Comparison of ENCODE assay signal across 19 cellular contexts in the genomic region with DNA sequence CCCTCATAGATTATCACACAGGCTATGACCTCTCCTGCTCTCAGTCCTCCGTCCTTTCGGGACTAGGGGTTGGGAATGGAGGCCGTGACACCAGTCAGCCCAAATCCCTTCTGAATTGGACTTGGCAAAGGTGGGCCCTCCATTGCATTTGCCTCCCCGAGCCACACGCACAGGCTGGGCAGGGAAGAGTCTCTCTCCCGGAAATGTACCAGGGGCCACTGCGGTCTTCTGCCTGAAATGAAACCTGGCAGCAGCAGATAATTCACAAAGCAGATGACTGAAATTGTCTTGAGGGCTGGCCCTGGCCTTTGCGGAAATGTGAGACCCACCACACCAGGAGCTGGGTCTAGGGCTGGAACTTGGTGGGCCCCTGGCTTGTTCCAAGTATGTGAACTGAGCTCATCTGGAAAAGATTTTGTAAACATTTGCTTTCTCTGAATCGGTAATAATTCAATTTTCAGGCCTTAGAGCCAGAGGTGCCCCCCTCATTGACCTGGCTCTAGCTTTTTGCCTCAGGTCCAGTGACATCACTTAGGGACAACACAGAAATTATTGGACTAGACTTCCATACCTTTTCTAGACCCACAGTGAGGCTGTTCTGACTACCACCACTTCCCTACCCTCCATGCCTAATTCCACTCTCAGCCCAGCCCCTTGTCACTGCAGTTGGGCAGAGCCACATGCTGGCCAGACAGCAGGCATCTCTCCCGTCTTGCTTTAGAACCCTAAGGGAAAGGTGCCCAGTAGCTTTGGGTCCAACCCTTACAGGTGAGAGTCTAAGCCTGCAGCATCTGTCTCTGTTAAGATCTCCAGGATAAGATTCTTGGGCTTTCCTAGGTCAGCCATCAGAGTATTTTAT.
DNase-seq lines count a peak whose midpoint lies in the region; ATAC-seq and TF ChIP-seq lines count a peak whose summit lies in the region.
"Had no signal": no experiment of that assay in that cellular context is flagged by ENCODE, and none has a peak within 500 bp of the region (broad histone marks: within the 10 kb centered on the region; RNA-seq: fewer than 3 reads in every experiment).

No MANE protein-coding gene starts in this region.

- no peak for DNase-seq in activated naive CD4-positive, alpha-beta T cell treated with anti-CD3 and anti-CD28 coated beads for 36 hours
- DNase-seq in activated naive CD4-positive, alpha-beta T cell (lab: John Stamatoyannopoulos, UW), result no peak
- DNase-seq in ecto neural progenitor cell (ENCODE audit: low spot score) (peak; percentile 38), spleen (peak; percentile 47), HuH-7.5 (ENCODE audit: low spot score) (no peak)
- DNase-seq: ACHN; effector CD8-positive, alpha-beta T cell; left ventricle myocardium inferior; NCI-H1417; stimulated activated naive B cell treated with anti-CD40 and anti-IgM and Interleukin-4, amounts not matched to agents 10 μg/mL and 1 μg/mL and 100 μg/mL, for 72 hours had no signal

- H3K4me3 Mint-ChIP-seq in activated naive CD4-positive, alpha-beta T cell treated with anti-CD3 and anti-CD28 coated beads for 36 hours, result no peak overlapping the region
- H3K4me3 Mint-ChIP-seq: neural crest cell; stimulated activated naive B cell treated with anti-CD40 and anti-IgM and Interleukin-4, amounts not matched to agents 10 μg/mL and 1 μg/mL and 100 μg/mL, for 72 hours had no signal

- ATAC-seq in SK-N-SH treated with all-trans-retinoic acid at 6 μM for 48 hours (no peak), GM19324 (IDR thresholded peaks at IDR 0.05; ENCODE audit: low FRiP score, unreplicated experiment) (no peak), GM19351 (IDR thresholded peaks at IDR 0.05; ENCODE audit: unreplicated experiment) (no peak)
- ATAC-seq: sciatic nerve; stimulated activated naive B cell treated with anti-CD40 and anti-IgM and Interleukin-4, amounts not matched to agents 10 μg/mL and 1 μg/mL and 100 μg/mL, for 72 hours had no signal

- H3K4me3 ChIP-seq in spleen, result no peak overlapping the region
- H3K4me3 ChIP-seq: HAP-1, left ventricle myocardium inferior, SJSA1 had no signal

- H3K27me3 ChIP-seq in spleen (replicated peaks in 1 of 7), result no peaks in the 10 kb centered on the region
- H3K27me3 ChIP-seq: SJSA1 had no signal

- H3K27ac Mint-ChIP-seq in activated naive CD4-positive, alpha-beta T cell treated with anti-CD3 and anti-CD28 coated beads for 36 hours, result peak overlapping the region; percentile 83

- H3K9me3 Mint-ChIP-seq in activated naive CD4-positive, alpha-beta T cell treated with anti-CD3 and anti-CD28 coated beads for 36 hours, result no peaks in the 10 kb centered on the region
- H3K9me3 Mint-ChIP-seq: neural crest cell; stimulated activated naive B cell treated with anti-CD40 and anti-IgM and Interleukin-4, amounts not matched to agents 10 μg/mL and 1 μg/mL and 100 μg/mL, for 72 hours had no signal

- H3K27ac ChIP-seq in spleen, result no peak overlapping the region
- H3K27ac ChIP-seq: HL-60, KMS-11, left ventricle myocardium inferior, SJSA1 had no signal

- peaks cover 0 to 5% (median 2%) of the 10 kb centered on the region in 6 donors for H3K36me3 ChIP-seq in spleen
- H3K36me3 ChIP-seq: HAP-1, left ventricle myocardium inferior, SJSA1 had no signal

- TF ChIP-seq POLR2A in spleen (IDR thresholded peaks at IDR 0.05), result no peak

- WGBS in spleen, 5 donors, result 83 to 94% (median 88%) methylated on average over 10 of the region's 10 CpGs

- H3K4me1 ChIP-seq in spleen, result peaks cover 4 to 47% (median 21%) of the 10 kb centered on the region in 6 donors

- H3K9me3 ChIP-seq in spleen, result no peaks in the 10 kb centered on the region
- H3K9me3 ChIP-seq: HAP-1, left ventricle myocardium inferior, SJSA1 had no signal

- intact Hi-C loops in activated naive CD4-positive, alpha-beta T cell treated with anti-CD3 and anti-CD28 coated beads for 36 hours (cut with micrococcal nuclease), result loop anchor here (1.0 to 10.0 kb wide), 7 partner anchors 24 to 413 kb away; a partner anchor contains a TSS
- intact Hi-C loops in spleen (cut with DNase I; ENCODE audit: low total_unique reads), result loop anchor here (5.0 kb wide), 2 partner anchors 73 to 428 kb away; no protein-coding TSS in a partner anchor

- CTCF ChIA-PET in activated naive CD4-positive, alpha-beta T cell treated with anti-CD3 and anti-CD28 coated beads for 36 hours (lab: Charles Lee), result interaction anchor here (1.1 to 4.0 kb wide), 4 partner anchors 9 to 426 kb away, joined by 4 to 58 read pairs (median 35); no protein-coding TSS in a partner anchor

- H3K27me3 Mint-ChIP-seq in activated naive CD4-positive, alpha-beta T cell treated with anti-CD3 and anti-CD28 coated beads for 36 hours (ENCODE audit: low read depth), result no peaks in the 10 kb centered on the region
- H3K27me3 Mint-ChIP-seq: stimulated activated naive B cell treated with anti-CD40 and anti-IgM and Interleukin-4, amounts not matched to agents 10 μg/mL and 1 μg/mL and 100 μg/mL, for 72 hours had no signal

- peaks cover 35% of the 10 kb centered on the region for H3K4me1 Mint-ChIP-seq in activated naive CD4-positive, alpha-beta T cell treated with anti-CD3 and anti-CD28 coated beads for 36 hours (ENCODE audit: low read depth)

- no peaks in the 10 kb centered on the region for H3K36me3 Mint-ChIP-seq in activated naive CD4-positive, alpha-beta T cell treated with anti-CD3 and anti-CD28 coated beads for 36 hours (ENCODE audit: low read depth)

- TF ChIP-seq CTCF in spleen (IDR thresholded peaks at IDR 0.05 in 8 of 11, conservative IDR thresholded peaks at IDR 0.05 in 3 of 11), result no peak

TF ChIP-seq in SK-N-SH treated with all-trans-retinoic acid at 6 μM for 48 hours, 23 proteins besides CTCF, POLR2A, EP300 and RAD21:
- TF ChIP-seq, protein P1, sequence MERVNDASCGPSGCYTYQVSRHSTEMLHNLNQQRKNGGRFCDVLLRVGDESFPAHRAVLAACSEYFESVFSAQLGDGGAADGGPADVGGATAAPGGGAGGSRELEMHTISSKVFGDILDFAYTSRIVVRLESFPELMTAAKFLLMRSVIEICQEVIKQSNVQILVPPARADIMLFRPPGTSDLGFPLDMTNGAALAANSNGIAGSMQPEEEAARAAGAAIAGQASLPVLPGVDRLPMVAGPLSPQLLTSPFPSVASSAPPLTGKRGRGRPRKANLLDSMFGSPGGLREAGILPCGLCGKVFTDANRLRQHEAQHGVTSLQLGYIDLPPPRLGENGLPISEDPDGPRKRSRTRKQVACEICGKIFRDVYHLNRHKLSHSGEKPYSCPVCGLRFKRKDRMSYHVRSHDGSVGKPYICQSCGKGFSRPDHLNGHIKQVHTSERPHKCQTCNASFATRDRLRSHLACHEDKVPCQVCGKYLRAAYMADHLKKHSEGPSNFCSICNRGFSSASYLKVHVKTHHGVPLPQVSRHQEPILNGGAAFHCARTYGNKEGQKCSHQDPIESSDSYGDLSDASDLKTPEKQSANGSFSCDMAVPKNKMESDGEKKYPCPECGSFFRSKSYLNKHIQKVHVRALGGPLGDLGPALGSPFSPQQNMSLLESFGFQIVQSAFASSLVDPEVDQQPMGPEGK (CRISPR knock-in tag; IDR thresholded peaks at IDR 0.05; ENCODE audit: borderline replicate concordance), result no peak
- TF ChIP-seq, protein P2, sequence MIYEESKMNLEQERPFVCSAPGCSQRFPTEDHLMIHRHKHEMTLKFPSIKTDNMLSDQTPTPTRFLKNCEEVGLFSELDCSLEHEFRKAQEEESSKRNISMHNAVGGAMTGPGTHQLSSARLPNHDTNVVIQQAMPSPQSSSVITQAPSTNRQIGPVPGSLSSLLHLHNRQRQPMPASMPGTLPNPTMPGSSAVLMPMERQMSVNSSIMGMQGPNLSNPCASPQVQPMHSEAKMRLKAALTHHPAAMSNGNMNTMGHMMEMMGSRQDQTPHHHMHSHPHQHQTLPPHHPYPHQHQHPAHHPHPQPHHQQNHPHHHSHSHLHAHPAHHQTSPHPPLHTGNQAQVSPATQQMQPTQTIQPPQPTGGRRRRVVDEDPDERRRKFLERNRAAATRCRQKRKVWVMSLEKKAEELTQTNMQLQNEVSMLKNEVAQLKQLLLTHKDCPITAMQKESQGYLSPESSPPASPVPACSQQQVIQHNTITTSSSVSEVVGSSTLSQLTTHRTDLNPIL (CRISPR knock-in tag; IDR thresholded peaks at IDR 0.05; ENCODE audit: low read depth), result no peak
- TF ChIP-seq GLIS3 (CRISPR knock-in tag; IDR thresholded peaks at IDR 0.05) (no peak), TCF4 (CRISPR knock-in tag; IDR thresholded peaks at IDR 0.05; ENCODE audit: borderline replicate concordance) (peak; percentile 43; the same call in 1 of the 2 replicates), ZFP3 (CRISPR knock-in tag; IDR thresholded peaks at IDR 0.05) (no peak), ZNF565 (CRISPR knock-in tag; conservative IDR thresholded peaks at IDR 0.05; ENCODE audit: low read depth) (no peak), SNAI2 (CRISPR knock-in tag; IDR thresholded peaks at IDR 0.05) (no peak), OSR1 (CRISPR knock-in tag; IDR thresholded peaks at IDR 0.05) (no peak), RARB (CRISPR knock-in tag; IDR thresholded peaks at IDR 0.05) (no peak), ZNF70 (CRISPR knock-in tag; IDR thresholded peaks at IDR 0.05) (peak; percentile 53; the same call in 1 of the 2 replicates), ARNTL (CRISPR knock-in tag; IDR thresholded peaks at IDR 0.05; ENCODE audit: borderline replicate concordance, low read depth) (no peak), ESRRG (CRISPR knock-in tag; IDR thresholded peaks at IDR 0.05) (no peak), PPARA (CRISPR knock-in tag; IDR thresholded peaks at IDR 0.05; ENCODE audit: borderline replicate concordance) (no peak), ZNF8 (CRISPR knock-in tag; IDR thresholded peaks at IDR 0.05) (no peak), ZFP30 (CRISPR knock-in tag; IDR thresholded peaks at IDR 0.05) (no peak)
- TF ChIP-seq, protein P3, sequence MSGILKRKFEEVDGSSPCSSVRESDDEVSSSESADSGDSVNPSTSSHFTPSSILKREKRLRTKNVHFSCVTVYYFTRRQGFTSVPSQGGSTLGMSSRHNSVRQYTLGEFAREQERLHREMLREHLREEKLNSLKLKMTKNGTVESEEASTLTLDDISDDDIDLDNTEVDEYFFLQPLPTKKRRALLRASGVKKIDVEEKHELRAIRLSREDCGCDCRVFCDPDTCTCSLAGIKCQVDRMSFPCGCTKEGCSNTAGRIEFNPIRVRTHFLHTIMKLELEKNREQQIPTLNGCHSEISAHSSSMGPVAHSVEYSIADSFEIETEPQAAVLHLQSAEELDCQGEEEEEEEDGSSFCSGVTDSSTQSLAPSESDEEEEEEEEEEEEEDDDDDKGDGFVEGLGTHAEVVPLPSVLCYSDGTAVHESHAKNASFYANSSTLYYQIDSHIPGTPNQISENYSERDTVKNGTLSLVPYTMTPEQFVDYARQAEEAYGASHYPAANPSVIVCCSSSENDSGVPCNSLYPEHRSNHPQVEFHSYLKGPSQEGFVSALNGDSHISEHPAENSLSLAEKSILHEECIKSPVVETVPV (CRISPR knock-in tag; IDR thresholded peaks at IDR 0.05), result no peak

Comparison
In these comparisons a context has a peak if more than half of its experiments do, and no peak if none do; other contexts are left out.
1. DNase-seq: peak in ecto neural progenitor cell (single experiment) and spleen (single experiment); none in activated naive CD4-positive, alpha-beta T cell treated with anti-CD3 and anti-CD28 coated beads for 36 hours (single experiment), activated naive CD4-positive, alpha-beta T cell (0 of 4) and HuH-7.5 (single experiment).